In the genomic region with DNA sequence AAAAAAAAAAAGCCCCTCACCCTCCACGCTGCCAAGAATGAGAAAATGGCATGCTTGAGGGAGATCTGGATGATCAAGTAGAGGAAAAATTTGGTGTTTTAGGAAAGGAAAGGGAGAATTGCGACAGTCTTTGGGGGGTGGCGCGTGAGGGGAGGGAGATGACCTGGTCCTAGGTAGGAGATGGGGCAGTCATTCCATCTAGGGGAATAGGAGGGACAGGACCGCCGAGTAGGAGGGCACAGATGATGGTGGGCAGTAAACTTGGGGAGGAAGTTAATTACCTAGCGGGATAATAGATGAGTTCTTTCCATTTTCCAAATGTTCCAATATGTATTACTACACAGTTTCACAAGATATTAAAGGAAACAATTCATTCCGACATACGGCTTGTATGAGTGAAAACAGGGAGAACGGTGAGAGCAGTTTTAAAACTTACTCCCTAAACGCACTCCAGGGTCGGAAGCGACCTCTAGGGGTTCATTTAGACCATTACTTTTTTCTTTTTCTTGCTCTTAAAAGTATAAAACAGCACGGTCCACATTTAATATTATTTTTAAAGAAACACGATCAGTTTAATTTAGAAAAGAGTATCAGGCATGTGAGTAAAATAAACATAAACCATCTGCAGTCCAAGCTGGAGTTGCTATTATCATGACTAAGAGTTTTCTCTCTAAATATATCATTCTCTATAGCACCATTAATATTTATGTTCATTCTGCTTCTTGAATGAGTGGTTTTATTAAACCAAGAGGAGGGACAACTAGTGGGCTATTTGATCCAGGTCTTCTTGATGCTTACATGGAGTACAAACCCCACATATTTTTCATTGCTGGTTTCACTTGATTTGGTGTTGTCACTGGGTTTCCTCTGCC, we compare ENCODE assay signal across 1 cellular context.
A peak's percentile ranks its signal among the peaks of the same experiment; 100 is the strongest.
TF ChIP-seq lines count a peak whose summit lies in the region.

No MANE protein-coding gene starts in this region.

TF ChIP-seq in H1, 55 proteins besides CTCF, POLR2A, EP300 and RAD21:
- TF ChIP-seq CTBP2 (IDR thresholded peaks at IDR 0.05; ENCODE audit: borderline replicate concordance, insufficient read depth, insufficient read length, low read length) (no peak), ASH2L (IDR thresholded peaks at IDR 0.05; ENCODE audit: low read length) (peak; percentile 37)
TF ChIP-seq in H1: peak in this region for 1.
